ENCODE assay signal across 16 cellular contexts in the genomic region with DNA sequence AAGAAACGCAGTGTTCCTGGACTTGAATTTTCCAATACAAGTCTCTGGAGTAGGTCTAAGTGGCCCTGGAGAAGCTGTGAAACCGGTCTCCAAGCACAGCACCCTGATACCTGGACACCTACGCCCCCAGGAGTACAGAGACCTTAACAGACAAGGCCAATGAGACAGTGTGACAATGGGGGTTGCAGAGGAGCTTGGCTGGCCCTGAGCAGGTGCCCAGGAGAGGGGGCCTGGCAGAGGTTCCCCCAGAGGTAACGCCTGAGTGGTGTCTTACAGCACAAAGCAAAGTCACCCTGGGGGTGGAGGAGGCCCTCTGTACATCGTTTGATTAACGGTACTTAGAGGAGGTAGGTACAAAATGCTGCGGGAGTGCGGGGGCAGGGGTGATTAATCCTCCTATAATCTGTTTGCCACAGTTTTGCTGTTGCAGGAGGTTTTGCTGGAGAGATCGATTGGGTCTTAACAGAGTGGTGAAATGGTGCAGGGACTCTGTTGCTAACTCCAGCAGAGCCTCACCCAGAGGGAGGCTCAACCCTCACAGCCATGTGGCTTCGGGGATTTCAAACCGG. TPM values are rescaled to one million over a fixed set of nuclear protein-coding genes. Genes with fewer than 3 reads are reported as not detected.
"Had no signal": no experiment of that assay in that cellular context is flagged by ENCODE, and none has a peak within 500 bp of the region (broad histone marks: within the 10 kb centered on the region; RNA-seq: fewer than 3 reads in every experiment).

No MANE protein-coding gene starts in this region.

- H3K27ac ChIP-seq: brain microvascular endothelial cell, dorsolateral prefrontal cortex, foreskin keratinocyte, heart left ventricle, left ventricle myocardium inferior, neural progenitor cell had no signal

- DNase-seq: activated CD4-positive, alpha-beta T cell treated with anti-CD3 and anti-CD28 coated beads, Interleukin-2, amount 50 U/mL, for 1 hour; activated CD4-positive, CD25-positive, alpha-beta regulatory T cell; activated effector memory CD4-positive, alpha-beta T cell treated with Interleukin-2 at 50 U/mL for 16 hours; activated T-cell treated with anti-CD3 and anti-CD28 coated beads, Interleukin-2, amount 50 U/mL, for 24 hours; brain microvascular endothelial cell; cerebellar nuclear complex; dorsolateral prefrontal cortex; foreskin keratinocyte; heart left ventricle; left ventricle myocardium inferior; right cardiac atrium; trophoblast cell had no signal

- H2AFZ ChIP-seq: neural progenitor cell had no signal

- H3K4me1 ChIP-seq: foreskin keratinocyte, left ventricle myocardium inferior had no signal

- ATAC-seq: foreskin keratinocyte; heart left ventricle; right cardiac atrium; SK-N-SH treated with all-trans-retinoic acid at 6 μM for 48 hours; stimulated activated effector memory CD8-positive, alpha-beta T cell treated with anti-CD3 and anti-CD28 coated beads, Interleukin-12 subunit alpha, Interleukin-12 subunit beta, amount 100 ng/mL, for 72 hours had no signal

- H3K36me3 ChIP-seq: brain microvascular endothelial cell, heart left ventricle, left ventricle myocardium inferior, neural progenitor cell had no signal

- H3K4me2 ChIP-seq: neural progenitor cell had no signal

- H3K27me3 ChIP-seq: neural progenitor cell had no signal

- H3K4me3 ChIP-seq: dorsolateral prefrontal cortex, heart left ventricle, left ventricle myocardium inferior, neural progenitor cell had no signal

- H3K9me3 ChIP-seq: heart left ventricle, left ventricle myocardium inferior had no signal

RNA-seq across cellular contexts. Expression of a gene that starts 37.3 kb away (rescaled TPM):
- total RNA-seq: T-helper 1 cell treated with Interleukin-12 subunit alpha and Interleukin-12 subunit beta and Interleukin-4 antibody, amounts not matched to agents 30 ng/mL and 1 ng/mL, for 36 hours had no signal
